Comparison of ENCODE assay signal across 12 cellular contexts in the genomic region with DNA sequence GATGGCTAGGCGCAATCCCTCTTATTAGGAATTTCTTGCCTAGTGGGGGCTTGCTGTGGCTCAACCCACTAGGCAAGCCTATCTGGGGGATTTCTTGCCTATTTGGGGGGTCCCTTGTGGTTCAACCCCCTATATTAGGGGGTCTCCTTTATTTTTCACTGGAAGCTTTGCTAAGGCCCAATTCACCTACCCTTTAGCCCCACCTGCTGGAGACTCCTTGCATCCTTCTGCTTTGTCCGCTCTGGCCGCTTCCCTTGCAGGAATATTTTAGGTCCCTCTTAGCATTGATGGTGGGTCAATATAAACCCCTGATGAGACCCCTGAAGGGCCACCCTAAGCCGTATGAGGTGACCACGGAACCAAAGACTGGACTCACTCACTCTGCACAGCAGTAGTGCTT.
DNase-seq lines count a peak whose midpoint lies in the region; ATAC-seq and TF ChIP-seq lines count a peak whose summit lies in the region.
"Had no signal": no experiment of that assay in that cellular context is flagged by ENCODE, and none has a peak within 500 bp of the region (broad histone marks: within the 10 kb centered on the region; RNA-seq: fewer than 3 reads in every experiment).

No MANE protein-coding gene starts in this region.

- POLR2A ChIA-PET in activated CD8-positive, alpha-beta T cell treated with anti-CD3 and anti-CD28 coated beads for 36 hours (lab: Charles Lee), result no interaction called here
- POLR2A ChIA-PET in activated CD8-positive, alpha-beta T cell treated with anti-CD3 and anti-CD28 coated beads, Interleukin-2, amount 10 ng/mL, durations not matched to agents 7 days and 5 days (lab: Charles Lee), result no interaction called here
- POLR2A ChIA-PET in Caco-2 (lab: Charles Lee), result no interaction called here

- intact Hi-C loops in activated CD8-positive, alpha-beta T cell treated with anti-CD3 and anti-CD28 coated beads for 36 hours (cut with micrococcal nuclease), result no loop called here
- intact Hi-C loops in body of pancreas (cut with DNase I) (no loop called here), Caco-2 (cut with micrococcal nuclease; ENCODE audit: unreplicated experiment) (no loop called here)

- H3K27ac ChIP-seq in body of pancreas, result no peak overlapping the region

- DNase-seq in activated CD8-positive, alpha-beta T cell treated with anti-CD3 and anti-CD28 coated beads for 36 hours, result peak; percentile 3
- no peak for DNase-seq in activated CD8-positive, alpha-beta T cell treated with anti-CD3 and anti-CD28 coated beads, Interleukin-2, amount 10 ng/mL, durations not matched to agents 7 days and 5 days
- DNase-seq in MG63, result peak; percentile 13
- peak in 1 of 4 donors; percentile 23 for DNase-seq in body of pancreas
- DNase-seq in stimulated activated CD8-positive, alpha-beta memory T cell treated with anti-CD3 and anti-CD28 coated beads, Interleukin-4, amount 100 ng/mL, for 48 hours, result peak; percentile 31
- DNase-seq in NCI-H128 (lab: John Stamatoyannopoulos, UW; ENCODE audit: unreplicated experiment), result no peak
- no peak for DNase-seq in Caco-2
- DNase-seq in NCI-H146 treated with DMSO at 0.1 percent for 48 hours (lab: John Stamatoyannopoulos, UW; ENCODE audit: unreplicated experiment), result no peak
- DNase-seq: CD4-positive, CD25-positive, alpha-beta regulatory T cell; right cardiac atrium had no signal

- CTCF ChIA-PET in activated CD8-positive, alpha-beta T cell treated with anti-CD3 and anti-CD28 coated beads for 36 hours (lab: Charles Lee), result no interaction called here
- CTCF ChIA-PET in activated CD8-positive, alpha-beta T cell treated with anti-CD3 and anti-CD28 coated beads, Interleukin-2, amount 10 ng/mL, durations not matched to agents 7 days and 5 days (lab: Charles Lee), result no interaction called here
- CTCF ChIA-PET in Caco-2 (lab: Charles Lee), result no interaction called here

- H3K27ac Mint-ChIP-seq in activated CD8-positive, alpha-beta T cell treated with anti-CD3 and anti-CD28 coated beads for 36 hours, result no peak overlapping the region
- no peak overlapping the region for H3K27ac Mint-ChIP-seq in activated CD8-positive, alpha-beta T cell treated with anti-CD3 and anti-CD28 coated beads, Interleukin-2, amount 10 ng/mL, durations not matched to agents 7 days and 5 days
- H3K27ac Mint-ChIP-seq in Caco-2 (ENCODE audit: unreplicated experiment), result no peak overlapping the region
- H3K27ac Mint-ChIP-seq: activated T-cell treated with anti-CD3 and anti-CD28 coated beads, Interleukin-2, amount 50 U/mL, for 72 hours; CD4-positive, CD25-positive, alpha-beta regulatory T cell; IgD-negative memory B cell had no signal

- TF ChIP-seq POLR2A in body of pancreas (IDR thresholded peaks at IDR 0.05), result no peak

- no peak overlapping the region for H3K4me3 ChIP-seq in MG63
- H3K4me3 ChIP-seq in body of pancreas, result no peak overlapping the region
- H3K4me3 ChIP-seq in Caco-2 (ENCODE audit: low read depth, low read length), result no peak overlapping the region

- H3K4me3 Mint-ChIP-seq in activated CD8-positive, alpha-beta T cell treated with anti-CD3 and anti-CD28 coated beads for 36 hours, result no peak overlapping the region
- H3K4me3 Mint-ChIP-seq in activated CD8-positive, alpha-beta T cell treated with anti-CD3 and anti-CD28 coated beads, Interleukin-2, amount 10 ng/mL, durations not matched to agents 7 days and 5 days, result no peak overlapping the region
- no peak overlapping the region for H3K4me3 Mint-ChIP-seq in Caco-2 (ENCODE audit: unreplicated experiment)
- H3K4me3 Mint-ChIP-seq: activated T-cell treated with anti-CD3 and anti-CD28 coated beads, Interleukin-2, amount 50 U/mL, for 72 hours; CD4-positive, CD25-positive, alpha-beta regulatory T cell; IgD-negative memory B cell had no signal

- 89 to 92% methylated on average over 5 of the region's 5 CpGs for WGBS in body of pancreas, 2 donors

- H3K9me3 ChIP-seq in MG63 (peaks cover 8% of the 10 kb centered on the region; the same call in 1 of the 2 replicates), body of pancreas (peaks cover 0 to 15% (median 0%) of the 10 kb centered on the region in 3 donors), Caco-2 (no peaks in the 10 kb centered on the region; the same call in 1 of the 2 replicates)

- TF ChIP-seq CTCF in activated CD8-positive, alpha-beta T cell treated with anti-CD3 and anti-CD28 coated beads for 36 hours (IDR thresholded peaks at IDR 0.05), result no peak
- peak in 5 of 7 experiments; percentile 14 to 41 (median 34) for TF ChIP-seq CTCF in body of pancreas (IDR thresholded peaks at IDR 0.05)
- peak in 1 of 2 experiments; percentile 15 for TF ChIP-seq CTCF in Caco-2 (IDR thresholded peaks at IDR 0.05; ENCODE audit: insufficient read depth in 1 of 2, low read depth in 1 of 2, low read length in 1 of 2, severe bottlenecking in 1 of 2, unreplicated experiment in 1 of 2)

- no peaks in the 10 kb centered on the region for H3K27me3 ChIP-seq in MG63
- no peaks in the 10 kb centered on the region for H3K27me3 ChIP-seq in body of pancreas
- H3K27me3 ChIP-seq in Caco-2 (replicated peaks; ENCODE audit: control insufficient read depth, insufficient read depth, low read length), result no peaks in the 10 kb centered on the region

- no peaks in the 10 kb centered on the region for H3K27me3 Mint-ChIP-seq in activated CD8-positive, alpha-beta T cell treated with anti-CD3 and anti-CD28 coated beads for 36 hours
- no peaks in the 10 kb centered on the region for H3K27me3 Mint-ChIP-seq in activated CD8-positive, alpha-beta T cell treated with anti-CD3 and anti-CD28 coated beads, Interleukin-2, amount 10 ng/mL, durations not matched to agents 7 days and 5 days (ENCODE audit: low read depth)
- no peaks in the 10 kb centered on the region for H3K27me3 Mint-ChIP-seq in Caco-2 (ENCODE audit: insufficient read depth, unreplicated experiment)
- H3K27me3 Mint-ChIP-seq: CD4-positive, CD25-positive, alpha-beta regulatory T cell; IgD-negative memory B cell had no signal

- BruUV-seq in Caco-2 (replicated peaks; lab: Mats Ljungman, UMichigan), result no TSS peak

- ATAC-seq in activated CD8-positive, alpha-beta T cell treated with anti-CD3 and anti-CD28 coated beads for 36 hours, result no peak
- ATAC-seq in activated CD8-positive, alpha-beta T cell treated with anti-CD3 and anti-CD28 coated beads, Interleukin-2, amount 10 ng/mL, durations not matched to agents 7 days and 5 days, result no peak
- no peak for ATAC-seq in body of pancreas
- ATAC-seq: activated T-cell treated with anti-CD3 and anti-CD28 coated beads, Interleukin-2, amount 50 U/mL, for 72 hours; right cardiac atrium had no signal

- no peaks in the 10 kb centered on the region for H3K4me1 Mint-ChIP-seq in activated CD8-positive, alpha-beta T cell treated with anti-CD3 and anti-CD28 coated beads for 36 hours (ENCODE audit: low read depth)
- H3K4me1 Mint-ChIP-seq in activated CD8-positive, alpha-beta T cell treated with anti-CD3 and anti-CD28 coated beads, Interleukin-2, amount 10 ng/mL, durations not matched to agents 7 days and 5 days (ENCODE audit: low read depth), result no peaks in the 10 kb centered on the region
- H3K4me1 Mint-ChIP-seq in Caco-2 (ENCODE audit: low read depth, unreplicated experiment), result no peaks in the 10 kb centered on the region
- H3K4me1 Mint-ChIP-seq: CD4-positive, CD25-positive, alpha-beta regulatory T cell; IgD-negative memory B cell had no signal

- H3K4me1 ChIP-seq in body of pancreas, result no peaks in the 10 kb centered on the region
- H3K4me1 ChIP-seq in Caco-2, result no peaks in the 10 kb centered on the region

- H3K9me3 Mint-ChIP-seq in activated CD8-positive, alpha-beta T cell treated with anti-CD3 and anti-CD28 coated beads for 36 hours, result peaks cover 9% of the 10 kb centered on the region
- H3K9me3 Mint-ChIP-seq in activated CD8-positive, alpha-beta T cell treated with anti-CD3 and anti-CD28 coated beads, Interleukin-2, amount 10 ng/mL, durations not matched to agents 7 days and 5 days (ENCODE audit: insufficient read depth), result peaks cover 7% of the 10 kb centered on the region
- peaks cover 14% of the 10 kb centered on the region for H3K9me3 Mint-ChIP-seq in Caco-2 (ENCODE audit: unreplicated experiment)

- H3K36me3 Mint-ChIP-seq in activated CD8-positive, alpha-beta T cell treated with anti-CD3 and anti-CD28 coated beads for 36 hours (ENCODE audit: low read depth), result no peaks in the 10 kb centered on the region
- no peaks in the 10 kb centered on the region for H3K36me3 Mint-ChIP-seq in activated CD8-positive, alpha-beta T cell treated with anti-CD3 and anti-CD28 coated beads, Interleukin-2, amount 10 ng/mL, durations not matched to agents 7 days and 5 days (ENCODE audit: low read depth)
- no peaks in the 10 kb centered on the region for H3K36me3 Mint-ChIP-seq in Caco-2 (ENCODE audit: insufficient read depth, unreplicated experiment)
- H3K36me3 Mint-ChIP-seq: CD4-positive, CD25-positive, alpha-beta regulatory T cell; IgD-negative memory B cell had no signal

- H3K36me3 ChIP-seq in MG63 (no peaks in the 10 kb centered on the region), body of pancreas (replicated peaks in 1 of 2; ENCODE audit: insufficient read depth in 1 of 2, low read depth in 2 of 2) (no peaks in the 10 kb centered on the region), Caco-2 (ENCODE audit: control insufficient read depth, insufficient read depth, low read length) (no peaks in the 10 kb centered on the region)

Comparison
In these comparisons a context has a peak if more than half of its experiments do, and no peak if none do; other contexts are left out.
1. DNase-seq: peak in activated CD8-positive, alpha-beta T cell treated with anti-CD3 and anti-CD28 coated beads for 36 hours (single experiment), MG63 (single experiment) and stimulated activated CD8-positive, alpha-beta memory T cell treated with anti-CD3 and anti-CD28 coated beads, Interleukin-4, amount 100 ng/mL, for 48 hours (single experiment); none in activated CD8-positive, alpha-beta T cell treated with anti-CD3 and anti-CD28 coated beads, Interleukin-2, amount 10 ng/mL, durations not matched to agents 7 days and 5 days (single experiment), NCI-H128 (single experiment), Caco-2 (0 of 2) and NCI-H146 treated with DMSO at 0.1 percent for 48 hours (single experiment).